ENCODE assay signal across 2 cellular contexts in genomic region chr1:196709889-196710288, GRCh38. TPM values are rescaled to one million over a fixed set of nuclear protein-coding genes. Genes with fewer than 3 reads are reported as not detected.
"Had no signal": no experiment of that assay in that cellular context is flagged by ENCODE, and none has a peak within 500 bp of the region (broad histone marks: within the 10 kb centered on the region; RNA-seq: fewer than 3 reads in every experiment).

No MANE protein-coding gene starts in this region.

RNA-seq across cellular contexts. Expression of gene CFH, which starts 58.0 kb away (rescaled TPM):
- total RNA-seq: endodermal cell had no signal
- polyA plus RNA-seq: naive thymus-derived CD4-positive, alpha-beta T cell had no signal
